ENCODE assay signal across 1 cellular context in genomic region chr13:28161370-28161769, GRCh38.
A peak's percentile ranks its signal among the peaks of the same experiment; 100 is the strongest.
TF ChIP-seq lines count a peak whose summit lies in the region.

No MANE protein-coding gene starts in this region.

TF ChIP-seq in H1, 55 proteins besides CTCF, POLR2A, EP300 and RAD21 (continued from another document):
- TF ChIP-seq ATF2 (IDR thresholded peaks at IDR 0.05; ENCODE audit: low read length): peak; percentile 97
- peak; percentile 98 for TF ChIP-seq TEAD4 (IDR thresholded peaks at IDR 0.05; ENCODE audit: low read depth, low read length)
- TF ChIP-seq JUN (IDR thresholded peaks at IDR 0.05; ENCODE audit: low read depth, low read length): peak; percentile 83; the same call in 1 of the 2 replicates
- TF ChIP-seq SP1 (IDR thresholded peaks at IDR 0.05; ENCODE audit: low read depth, low read length): peak; percentile 94
- peak; percentile 20 for TF ChIP-seq CHD7 (IDR thresholded peaks at IDR 0.05; ENCODE audit: insufficient replicate concordance, low read length)
- peak; percentile 61; the same call in 1 of the 2 replicates for TF ChIP-seq RBBP5 (IDR thresholded peaks at IDR 0.05; ENCODE audit: borderline replicate concordance, low read depth, low read length)
- peak; percentile 66 for TF ChIP-seq CREB1 (IDR thresholded peaks at IDR 0.05)
- TF ChIP-seq NANOG (IDR thresholded peaks at IDR 0.05; ENCODE audit: insufficient read depth, low read depth, low read length, poor library complexity, severe bottlenecking): no peak
